In the genomic region with DNA sequence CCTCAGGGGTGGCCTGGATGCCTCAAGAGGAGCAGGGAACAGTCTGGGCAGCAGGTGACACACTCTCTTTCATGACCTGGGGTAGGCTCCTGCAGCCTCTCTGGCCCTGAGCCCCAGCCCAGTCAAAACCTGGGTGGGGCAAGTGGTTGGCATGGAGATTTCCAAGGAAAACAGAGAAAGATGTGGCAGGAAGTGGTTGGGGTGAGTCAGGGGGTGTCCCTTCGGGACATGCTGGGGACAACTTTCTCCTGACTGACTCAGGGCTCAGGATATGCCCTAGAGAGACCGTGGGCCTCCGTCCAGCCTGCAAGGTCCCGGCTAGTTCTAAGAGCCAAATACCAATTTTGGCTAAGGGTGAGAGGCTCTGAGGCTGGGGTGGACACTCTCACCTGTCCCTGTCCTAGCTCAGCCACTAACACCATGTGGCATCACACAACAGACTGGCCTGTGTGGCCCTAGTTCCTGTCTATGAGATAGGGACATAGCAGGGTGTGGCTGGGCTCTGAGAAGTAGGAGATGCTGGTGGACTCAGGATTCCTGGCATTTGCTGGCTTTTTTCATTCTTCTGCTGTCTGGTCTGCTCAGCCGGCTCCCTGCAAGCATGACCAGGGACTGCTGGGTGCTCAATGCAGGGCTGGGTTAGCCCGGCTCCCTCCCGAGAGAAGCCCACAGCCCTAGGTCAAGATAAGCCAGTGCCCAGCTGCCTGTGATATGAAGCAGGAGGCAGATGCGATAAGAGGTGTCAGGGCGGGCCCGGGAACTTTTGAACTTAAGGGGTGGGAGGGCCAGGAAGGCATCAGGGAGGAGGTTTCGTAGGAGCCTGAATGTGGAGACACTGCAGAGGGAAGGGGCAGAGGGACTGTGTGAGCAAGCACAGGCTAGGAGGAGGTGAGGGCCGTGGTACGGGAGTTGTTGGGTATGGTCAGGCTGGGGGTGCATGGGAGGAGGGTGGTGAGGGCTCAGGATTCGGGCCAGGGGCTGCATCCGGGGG, we compare ENCODE assay signal across 1 cellular context.
TF ChIP-seq lines count a peak whose summit lies in the region.

No MANE protein-coding gene starts in this region.

TF ChIP-seq in K562, 482 proteins besides CTCF, POLR2A, EP300 and RAD21 (continued from another document and continues in another):
- TF ChIP-seq, protein P1, sequence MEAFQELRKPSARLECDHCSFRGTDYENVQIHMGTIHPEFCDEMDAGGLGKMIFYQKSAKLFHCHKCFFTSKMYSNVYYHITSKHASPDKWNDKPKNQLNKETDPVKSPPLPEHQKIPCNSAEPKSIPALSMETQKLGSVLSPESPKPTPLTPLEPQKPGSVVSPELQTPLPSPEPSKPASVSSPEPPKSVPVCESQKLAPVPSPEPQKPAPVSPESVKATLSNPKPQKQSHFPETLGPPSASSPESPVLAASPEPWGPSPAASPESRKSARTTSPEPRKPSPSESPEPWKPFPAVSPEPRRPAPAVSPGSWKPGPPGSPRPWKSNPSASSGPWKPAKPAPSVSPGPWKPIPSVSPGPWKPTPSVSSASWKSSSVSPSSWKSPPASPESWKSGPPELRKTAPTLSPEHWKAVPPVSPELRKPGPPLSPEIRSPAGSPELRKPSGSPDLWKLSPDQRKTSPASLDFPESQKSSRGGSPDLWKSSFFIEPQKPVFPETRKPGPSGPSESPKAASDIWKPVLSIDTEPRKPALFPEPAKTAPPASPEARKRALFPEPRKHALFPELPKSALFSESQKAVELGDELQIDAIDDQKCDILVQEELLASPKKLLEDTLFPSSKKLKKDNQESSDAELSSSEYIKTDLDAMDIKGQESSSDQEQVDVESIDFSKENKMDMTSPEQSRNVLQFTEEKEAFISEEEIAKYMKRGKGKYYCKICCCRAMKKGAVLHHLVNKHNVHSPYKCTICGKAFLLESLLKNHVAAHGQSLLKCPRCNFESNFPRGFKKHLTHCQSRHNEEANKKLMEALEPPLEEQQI (IDR thresholded peaks at IDR 0.05): peak; percentile 69; the same call in 1 of the 2 replicates
- TF ChIP-seq FOXK2 (conservative IDR thresholded peaks at IDR 0.05 in 1 of 2, IDR thresholded peaks at IDR 0.05 in 1 of 2; ENCODE audit: low read depth in 2 of 2) (peak; percentile 36 to 39; a peak in 2 of 4 replicates), ZNF77 (CRISPR knock-in tag; IDR thresholded peaks at IDR 0.05) (no peak), HDGF (IDR thresholded peaks at IDR 0.05) (0 out of 2 replicates have a peak, but pooled peaks have one; percentile 68), NONO (IDR thresholded peaks at IDR 0.05; ENCODE audit: low read depth in 2 of 2, low read length in 1 of 2) (0 out of 4 replicates have a peak, but pooled peaks of 1 of the 2 experiments have one; percentile 20), MIER1 (IDR thresholded peaks at IDR 0.05; ENCODE audit: low read depth) (no peak), CREBBP (IDR thresholded peaks at IDR 0.05; ENCODE audit: low read depth, low read length) (no peak), SREBF1 (IDR thresholded peaks at IDR 0.05; ENCODE audit: borderline replicate concordance, low read depth, low read length) (no peak), RB1 (IDR thresholded peaks at IDR 0.05; ENCODE audit: low read depth) (no peak; the same call in 1 of the 2 replicates), ASH1L (IDR thresholded peaks at IDR 0.05; ENCODE audit: borderline replicate concordance, low read depth, partially characterized antibody) (no peak), CBFA2T3 (IDR thresholded peaks at IDR 0.05) (peak; percentile 99), ELF1 (tag; IDR thresholded peaks at IDR 0.05) (no peak), SIN3A (IDR thresholded peaks at IDR 0.05; ENCODE audit: borderline replicate concordance in 2 of 2, control insufficient read depth in 1 of 2, low read depth in 2 of 2, low read length in 2 of 2) (no peak), NFXL1 (CRISPR knock-in tag; IDR thresholded peaks at IDR 0.05) (no peak), NFIX (CRISPR knock-in tag; IDR thresholded peaks at IDR 0.05; ENCODE audit: low read depth) (no peak), GATAD2B (IDR thresholded peaks at IDR 0.05; ENCODE audit: borderline replicate concordance) (peak; percentile 89; the same call in 1 of the 2 replicates), IFI16 (CRISPR knock-in tag; IDR thresholded peaks at IDR 0.05) (no peak), BDP1 (IDR thresholded peaks at IDR 0.05; ENCODE audit: insufficient read depth, insufficient read length) (no peak), RBM39 (optimal IDR thresholded peaks at IDR 0.05; ENCODE audit: low read depth, low read length) (no peak), JUND (IDR thresholded peaks at IDR 0.05; ENCODE audit: borderline replicate concordance, low read depth, low read length) (peak; percentile 73), JUND (tag; IDR thresholded peaks at IDR 0.05; ENCODE audit: borderline replicate concordance, low read depth, low read length) (no peak; the same call in 2 of the 3 replicates), HDAC2 (IDR thresholded peaks at IDR 0.05) (peak; percentile 94; the same call in 1 of the 2 replicates), MEIS2 (IDR thresholded peaks at IDR 0.05; ENCODE audit: partially characterized antibody) (peak; percentile 42), SNIP1 (IDR thresholded peaks at IDR 0.05; ENCODE audit: low read depth) (no peak), ZKSCAN3 (CRISPR knock-in tag; IDR thresholded peaks at IDR 0.05) (no peak)
- TF ChIP-seq, protein P2, sequence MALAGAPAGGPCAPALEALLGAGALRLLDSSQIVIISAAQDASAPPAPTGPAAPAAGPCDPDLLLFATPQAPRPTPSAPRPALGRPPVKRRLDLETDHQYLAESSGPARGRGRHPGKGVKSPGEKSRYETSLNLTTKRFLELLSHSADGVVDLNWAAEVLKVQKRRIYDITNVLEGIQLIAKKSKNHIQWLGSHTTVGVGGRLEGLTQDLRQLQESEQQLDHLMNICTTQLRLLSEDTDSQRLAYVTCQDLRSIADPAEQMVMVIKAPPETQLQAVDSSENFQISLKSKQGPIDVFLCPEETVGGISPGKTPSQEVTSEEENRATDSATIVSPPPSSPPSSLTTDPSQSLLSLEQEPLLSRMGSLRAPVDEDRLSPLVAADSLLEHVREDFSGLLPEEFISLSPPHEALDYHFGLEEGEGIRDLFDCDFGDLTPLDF (CRISPR knock-in tag; IDR thresholded peaks at IDR 0.05): 0 out of 2 replicates have a peak, but pooled peaks have one; percentile 38
- TF ChIP-seq, protein P3, sequence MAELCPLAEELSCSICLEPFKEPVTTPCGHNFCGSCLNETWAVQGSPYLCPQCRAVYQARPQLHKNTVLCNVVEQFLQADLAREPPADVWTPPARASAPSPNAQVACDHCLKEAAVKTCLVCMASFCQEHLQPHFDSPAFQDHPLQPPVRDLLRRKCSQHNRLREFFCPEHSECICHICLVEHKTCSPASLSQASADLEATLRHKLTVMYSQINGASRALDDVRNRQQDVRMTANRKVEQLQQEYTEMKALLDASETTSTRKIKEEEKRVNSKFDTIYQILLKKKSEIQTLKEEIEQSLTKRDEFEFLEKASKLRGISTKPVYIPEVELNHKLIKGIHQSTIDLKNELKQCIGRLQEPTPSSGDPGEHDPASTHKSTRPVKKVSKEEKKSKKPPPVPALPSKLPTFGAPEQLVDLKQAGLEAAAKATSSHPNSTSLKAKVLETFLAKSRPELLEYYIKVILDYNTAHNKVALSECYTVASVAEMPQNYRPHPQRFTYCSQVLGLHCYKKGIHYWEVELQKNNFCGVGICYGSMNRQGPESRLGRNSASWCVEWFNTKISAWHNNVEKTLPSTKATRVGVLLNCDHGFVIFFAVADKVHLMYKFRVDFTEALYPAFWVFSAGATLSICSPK (IDR thresholded peaks at IDR 0.05; ENCODE audit: borderline replicate concordance): no peak
- TF ChIP-seq, protein P4, sequence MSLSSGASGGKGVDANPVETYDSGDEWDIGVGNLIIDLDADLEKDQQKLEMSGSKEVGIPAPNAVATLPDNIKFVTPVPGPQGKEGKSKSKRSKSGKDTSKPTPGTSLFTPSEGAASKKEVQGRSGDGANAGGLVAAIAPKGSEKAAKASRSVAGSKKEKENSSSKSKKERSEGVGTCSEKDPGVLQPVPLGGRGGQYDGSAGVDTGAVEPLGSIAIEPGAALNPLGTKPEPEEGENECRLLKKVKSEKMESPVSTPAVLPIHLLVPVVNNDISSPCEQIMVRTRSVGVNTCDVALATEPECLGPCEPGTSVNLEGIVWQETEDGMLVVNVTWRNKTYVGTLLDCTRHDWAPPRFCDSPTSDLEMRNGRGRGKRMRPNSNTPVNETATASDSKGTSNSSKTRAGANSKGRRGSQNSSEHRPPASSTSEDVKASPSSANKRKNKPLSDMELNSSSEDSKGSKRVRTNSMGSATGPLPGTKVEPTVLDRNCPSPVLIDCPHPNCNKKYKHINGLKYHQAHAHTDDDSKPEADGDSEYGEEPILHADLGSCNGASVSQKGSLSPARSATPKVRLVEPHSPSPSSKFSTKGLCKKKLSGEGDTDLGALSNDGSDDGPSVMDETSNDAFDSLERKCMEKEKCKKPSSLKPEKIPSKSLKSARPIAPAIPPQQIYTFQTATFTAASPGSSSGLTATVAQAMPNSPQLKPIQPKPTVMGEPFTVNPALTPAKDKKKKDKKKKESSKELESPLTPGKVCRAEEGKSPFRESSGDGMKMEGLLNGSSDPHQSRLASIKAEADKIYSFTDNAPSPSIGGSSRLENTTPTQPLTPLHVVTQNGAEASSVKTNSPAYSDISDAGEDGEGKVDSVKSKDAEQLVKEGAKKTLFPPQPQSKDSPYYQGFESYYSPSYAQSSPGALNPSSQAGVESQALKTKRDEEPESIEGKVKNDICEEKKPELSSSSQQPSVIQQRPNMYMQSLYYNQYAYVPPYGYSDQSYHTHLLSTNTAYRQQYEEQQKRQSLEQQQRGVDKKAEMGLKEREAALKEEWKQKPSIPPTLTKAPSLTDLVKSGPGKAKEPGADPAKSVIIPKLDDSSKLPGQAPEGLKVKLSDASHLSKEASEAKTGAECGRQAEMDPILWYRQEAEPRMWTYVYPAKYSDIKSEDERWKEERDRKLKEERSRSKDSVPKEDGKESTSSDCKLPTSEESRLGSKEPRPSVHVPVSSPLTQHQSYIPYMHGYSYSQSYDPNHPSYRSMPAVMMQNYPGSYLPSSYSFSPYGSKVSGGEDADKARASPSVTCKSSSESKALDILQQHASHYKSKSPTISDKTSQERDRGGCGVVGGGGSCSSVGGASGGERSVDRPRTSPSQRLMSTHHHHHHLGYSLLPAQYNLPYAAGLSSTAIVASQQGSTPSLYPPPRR (CRISPR knock-in tag; IDR thresholded peaks at IDR 0.05; ENCODE audit: borderline replicate concordance): no peak
- TF ChIP-seq, protein P5, sequence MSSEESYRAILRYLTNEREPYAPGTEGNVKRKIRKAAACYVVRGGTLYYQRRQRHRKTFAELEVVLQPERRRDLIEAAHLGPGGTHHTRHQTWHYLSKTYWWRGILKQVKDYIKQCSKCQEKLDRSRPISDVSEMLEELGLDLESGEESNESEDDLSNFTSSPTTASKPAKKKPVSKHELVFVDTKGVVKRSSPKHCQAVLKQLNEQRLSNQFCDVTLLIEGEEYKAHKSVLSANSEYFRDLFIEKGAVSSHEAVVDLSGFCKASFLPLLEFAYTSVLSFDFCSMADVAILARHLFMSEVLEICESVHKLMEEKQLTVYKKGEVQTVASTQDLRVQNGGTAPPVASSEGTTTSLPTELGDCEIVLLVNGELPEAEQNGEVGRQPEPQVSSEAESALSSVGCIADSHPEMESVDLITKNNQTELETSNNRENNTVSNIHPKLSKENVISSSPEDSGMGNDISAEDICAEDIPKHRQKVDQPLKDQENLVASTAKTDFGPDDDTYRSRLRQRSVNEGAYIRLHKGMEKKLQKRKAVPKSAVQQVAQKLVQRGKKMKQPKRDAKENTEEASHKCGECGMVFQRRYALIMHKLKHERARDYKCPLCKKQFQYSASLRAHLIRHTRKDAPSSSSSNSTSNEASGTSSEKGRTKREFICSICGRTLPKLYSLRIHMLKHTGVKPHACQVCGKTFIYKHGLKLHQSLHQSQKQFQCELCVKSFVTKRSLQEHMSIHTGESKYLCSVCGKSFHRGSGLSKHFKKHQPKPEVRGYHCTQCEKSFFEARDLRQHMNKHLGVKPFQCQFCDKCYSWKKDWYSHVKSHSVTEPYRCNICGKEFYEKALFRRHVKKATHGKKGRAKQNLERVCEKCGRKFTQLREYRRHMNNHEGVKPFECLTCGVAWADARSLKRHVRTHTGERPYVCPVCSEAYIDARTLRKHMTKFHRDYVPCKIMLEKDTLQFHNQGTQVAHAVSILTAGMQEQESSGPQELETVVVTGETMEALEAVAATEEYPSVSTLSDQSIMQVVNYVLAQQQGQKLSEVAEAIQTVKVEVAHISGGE (CRISPR knock-in tag; IDR thresholded peaks at IDR 0.05): peak in 1 of 3 experiments; percentile 89; a peak in 2 of 6 replicates
- TF ChIP-seq, protein P6, sequence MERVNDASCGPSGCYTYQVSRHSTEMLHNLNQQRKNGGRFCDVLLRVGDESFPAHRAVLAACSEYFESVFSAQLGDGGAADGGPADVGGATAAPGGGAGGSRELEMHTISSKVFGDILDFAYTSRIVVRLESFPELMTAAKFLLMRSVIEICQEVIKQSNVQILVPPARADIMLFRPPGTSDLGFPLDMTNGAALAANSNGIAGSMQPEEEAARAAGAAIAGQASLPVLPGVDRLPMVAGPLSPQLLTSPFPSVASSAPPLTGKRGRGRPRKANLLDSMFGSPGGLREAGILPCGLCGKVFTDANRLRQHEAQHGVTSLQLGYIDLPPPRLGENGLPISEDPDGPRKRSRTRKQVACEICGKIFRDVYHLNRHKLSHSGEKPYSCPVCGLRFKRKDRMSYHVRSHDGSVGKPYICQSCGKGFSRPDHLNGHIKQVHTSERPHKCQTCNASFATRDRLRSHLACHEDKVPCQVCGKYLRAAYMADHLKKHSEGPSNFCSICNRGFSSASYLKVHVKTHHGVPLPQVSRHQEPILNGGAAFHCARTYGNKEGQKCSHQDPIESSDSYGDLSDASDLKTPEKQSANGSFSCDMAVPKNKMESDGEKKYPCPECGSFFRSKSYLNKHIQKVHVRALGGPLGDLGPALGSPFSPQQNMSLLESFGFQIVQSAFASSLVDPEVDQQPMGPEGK (CRISPR knock-in tag; IDR thresholded peaks at IDR 0.05; ENCODE audit: borderline replicate concordance): no peak; the same call in 1 of the 2 replicates
- TF ChIP-seq, protein P7, sequence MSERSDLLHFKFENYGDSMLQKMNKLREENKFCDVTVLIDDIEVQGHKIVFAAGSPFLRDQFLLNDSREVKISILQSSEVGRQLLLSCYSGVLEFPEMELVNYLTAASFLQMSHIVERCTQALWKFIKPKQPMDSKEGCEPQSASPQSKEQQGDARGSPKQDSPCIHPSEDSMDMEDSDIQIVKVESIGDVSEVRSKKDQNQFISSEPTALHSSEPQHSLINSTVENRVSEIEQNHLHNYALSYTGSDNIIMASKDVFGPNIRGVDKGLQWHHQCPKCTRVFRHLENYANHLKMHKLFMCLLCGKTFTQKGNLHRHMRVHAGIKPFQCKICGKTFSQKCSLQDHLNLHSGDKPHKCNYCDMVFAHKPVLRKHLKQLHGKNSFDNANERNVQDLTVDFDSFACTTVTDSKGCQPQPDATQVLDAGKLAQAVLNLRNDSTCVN (CRISPR knock-in tag; IDR thresholded peaks at IDR 0.05): peak; percentile 51; the same call in 1 of the 2 replicates
- TF ChIP-seq, protein P8, sequence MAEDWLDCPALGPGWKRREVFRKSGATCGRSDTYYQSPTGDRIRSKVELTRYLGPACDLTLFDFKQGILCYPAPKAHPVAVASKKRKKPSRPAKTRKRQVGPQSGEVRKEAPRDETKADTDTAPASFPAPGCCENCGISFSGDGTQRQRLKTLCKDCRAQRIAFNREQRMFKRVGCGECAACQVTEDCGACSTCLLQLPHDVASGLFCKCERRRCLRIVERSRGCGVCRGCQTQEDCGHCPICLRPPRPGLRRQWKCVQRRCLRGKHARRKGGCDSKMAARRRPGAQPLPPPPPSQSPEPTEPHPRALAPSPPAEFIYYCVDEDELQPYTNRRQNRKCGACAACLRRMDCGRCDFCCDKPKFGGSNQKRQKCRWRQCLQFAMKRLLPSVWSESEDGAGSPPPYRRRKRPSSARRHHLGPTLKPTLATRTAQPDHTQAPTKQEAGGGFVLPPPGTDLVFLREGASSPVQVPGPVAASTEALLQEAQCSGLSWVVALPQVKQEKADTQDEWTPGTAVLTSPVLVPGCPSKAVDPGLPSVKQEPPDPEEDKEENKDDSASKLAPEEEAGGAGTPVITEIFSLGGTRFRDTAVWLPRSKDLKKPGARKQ (CRISPR knock-in tag; IDR thresholded peaks at IDR 0.05): no peak
